ENCODE assay signal across 21 cellular contexts in genomic region chr2:72140621-72140960, GRCh38. TPM values are rescaled to one million over a fixed set of nuclear protein-coding genes. Genes with fewer than 3 reads are reported as not detected.
DNase-seq lines count a peak whose midpoint lies in the region; ATAC-seq and TF ChIP-seq lines count a peak whose summit lies in the region.
"Had no signal": no experiment of that assay in that cellular context is flagged by ENCODE, and none has a peak within 500 bp of the region (broad histone marks: within the 10 kb centered on the region; RNA-seq: fewer than 3 reads in every experiment).

No MANE protein-coding gene starts in this region.

- H3K36me3 Mint-ChIP-seq in mesothelial cell of epicardium = peaks cover 34% of the 10 kb centered on the region
- H3K36me3 Mint-ChIP-seq: CD8-positive, alpha-beta T cell; IgD-negative memory B cell had no signal

- H3K9me3 Mint-ChIP-seq in mesothelial cell of epicardium = no peaks in the 10 kb centered on the region
- H3K9me3 Mint-ChIP-seq: CD8-positive, alpha-beta T cell had no signal

- H3K27me3 ChIP-seq in SJCRH30 (no peaks in the 10 kb centered on the region), suprapubic skin (peaks cover 20% of the 10 kb centered on the region)

- no peaks in the 10 kb centered on the region for H3K9me3 ChIP-seq in SJCRH30 (replicated peaks)
- no peaks in the 10 kb centered on the region for H3K9me3 ChIP-seq in suprapubic skin
- H3K9me3 ChIP-seq: HAP-1 had no signal

- H3K4me3 ChIP-seq in SJCRH30 (no peak overlapping the region), suprapubic skin (no peak overlapping the region)
- H3K4me3 ChIP-seq: HAP-1 had no signal

- WGBS in suprapubic skin = 79% methylated on average over 4 of the region's 4 CpGs

- ATAC-seq in HG02840 (IDR thresholded peaks at IDR 0.05; ENCODE audit: low FRiP score, unreplicated experiment) = no peak
- ATAC-seq: CD8-positive, alpha-beta T cell had no signal

- no peak for TF ChIP-seq POLR2A in suprapubic skin (IDR thresholded peaks at IDR 0.05)

- TF ChIP-seq EP300 in suprapubic skin (IDR thresholded peaks at IDR 0.05) = no peak

- H3K27ac Mint-ChIP-seq in mesothelial cell of epicardium = peak overlapping the region; percentile 98
- H3K27ac Mint-ChIP-seq: CD8-positive, alpha-beta T cell; IgD-negative memory B cell had no signal

- H3K36me3 ChIP-seq in SJCRH30 = no peaks in the 10 kb centered on the region
- H3K36me3 ChIP-seq in suprapubic skin = no peaks in the 10 kb centered on the region
- H3K36me3 ChIP-seq: HAP-1 had no signal

- TF ChIP-seq CTCF in mesothelial cell of epicardium (IDR thresholded peaks at IDR 0.05; ENCODE audit: unreplicated experiment) (no peak), suprapubic skin (IDR thresholded peaks at IDR 0.05) (no peak)

- peak overlapping the region; percentile 95 for H3K4me3 Mint-ChIP-seq in mesothelial cell of epicardium
- H3K4me3 Mint-ChIP-seq: CD8-positive, alpha-beta T cell; IgD-negative memory B cell had no signal

- H3K4me1 Mint-ChIP-seq in mesothelial cell of epicardium = peaks cover 71% of the 10 kb centered on the region

- peak; percentile 28 for DNase-seq in activated CD4-positive, CD25-positive, alpha-beta regulatory T cell treated with anti-CD3 and anti-CD28 coated beads, Interleukin-2, amount 50 U/mL, for 72 hours
- no peak for DNase-seq in activated CD4-positive, CD25-positive, alpha-beta regulatory T cell (lab: John Stamatoyannopoulos, UW)
- DNase-seq in SJCRH30 = no peak
- no peak for DNase-seq in mesothelial cell of epicardium (ENCODE audit: low spot score in 2 of 2, unreplicated experiment in 2 of 2)
- DNase-seq in suprapubic skin (ENCODE audit: low spot score in 2 of 2) = peak; percentile 51 to 72
- no peak for DNase-seq in NCI-H2107 (lab: John Stamatoyannopoulos, UW)
- DNase-seq in occipital lobe (lab: John Stamatoyannopoulos, UW) = no peak
- DNase-seq: 8988T, DMS79 treated with DMSO at 0.1 percent for 48 hours, Kasumi-1, NCI-H1417, NCI-H187 treated with DMSO at 0.1 percent for 48 hours, NCI-H2171, NCI-H446, NCI-H69 had no signal

- H3K27me3 Mint-ChIP-seq in mesothelial cell of epicardium (ENCODE audit: low read depth) = no peaks in the 10 kb centered on the region

- peaks cover 38% of the 10 kb centered on the region for H3K4me1 ChIP-seq in SJCRH30
- peaks cover 57% of the 10 kb centered on the region for H3K4me1 ChIP-seq in suprapubic skin

- H3K27ac ChIP-seq in SJCRH30 = peak overlapping the region; percentile 91
- H3K27ac ChIP-seq in suprapubic skin = no peak overlapping the region
- H3K27ac ChIP-seq: HL-60 had no signal

RNA-seq across cellular contexts. Expression of gene CYP26B1, which starts 7.1 kb away (rescaled TPM):
- total RNA-seq in SJCRH30 (2014; rRNA removed; shearing (Covaris generic)) = 9.7 and 11.3 TPM in 2 replicates
- total RNA-seq in mesothelial cell of epicardium = 1,290 to 1,322 TPM (median 1,292 TPM) in 3 replicates
- 10 to 100 TPM; 53.3 to 83.3 (median 67.7) TPM for total RNA-seq in suprapubic skin
- 3.1 TPM for total RNA-seq in occipital lobe
- total RNA-seq: CD8-positive, alpha-beta T cell; G401 had no signal

Comparison
In these comparisons a context has a peak if more than half of its experiments do, and no peak if none do; other contexts are left out.
1. DNase-seq: peak in activated CD4-positive, CD25-positive, alpha-beta regulatory T cell treated with anti-CD3 and anti-CD28 coated beads, Interleukin-2, amount 50 U/mL, for 72 hours (single experiment) and suprapubic skin (2 of 2); none in activated CD4-positive, CD25-positive, alpha-beta regulatory T cell (0 of 4), SJCRH30 (0 of 2), mesothelial cell of epicardium (0 of 2), NCI-H2107 (single experiment) and occipital lobe (single experiment).
2. RNA of gene CYP26B1, which starts 7.1 kb away (total RNA-seq): 1,290 to 1,322 TPM in mesothelial cell of epicardium; 53.3 to 83.3 TPM in suprapubic skin, 9.7 to 11.3 TPM in SJCRH30 and 3.1 TPM in occipital lobe (single experiment); every median in the first group is over 10 times any median in the second.